In the genomic region with DNA sequence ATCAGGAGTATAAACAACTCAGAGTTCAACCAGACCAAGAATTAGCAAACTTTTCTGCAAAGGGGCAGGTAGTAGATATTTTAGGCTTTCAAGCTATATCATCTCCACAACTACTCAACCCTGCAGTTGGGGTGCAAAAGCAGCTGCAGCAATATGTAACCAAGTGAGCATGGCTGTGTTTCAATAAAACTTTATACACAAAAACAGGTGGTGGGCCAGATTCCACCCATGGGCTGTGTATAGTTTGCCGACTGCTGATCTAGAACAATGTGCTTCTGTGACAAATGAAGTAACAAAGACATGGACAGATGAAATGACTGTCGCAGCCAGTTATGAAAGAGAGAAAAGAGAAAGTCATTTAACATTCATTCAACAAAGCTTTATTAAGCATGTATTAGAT, we compare ENCODE assay signal across 22 cellular contexts.
DNase-seq lines count a peak whose midpoint lies in the region; ATAC-seq and TF ChIP-seq lines count a peak whose summit lies in the region.
"Had no signal": no experiment of that assay in that cellular context is flagged by ENCODE, and none has a peak within 500 bp of the region (broad histone marks: within the 10 kb centered on the region; RNA-seq: fewer than 3 reads in every experiment).

No MANE protein-coding gene starts in this region.

- CTCF ChIA-PET in Panc1 (lab: Charles Lee) (no interaction called here), mammary epithelial cell (lab: Charles Lee; ENCODE audit: low non-redundant PET) (interaction anchor here (0.6 kb wide), 1 partner anchor 1155 kb away, joined by 4 read pairs; no protein-coding TSS in a partner anchor)

- BruUV-seq in Panc1 (replicated peaks; lab: Mats Ljungman, UMichigan), result no TSS peak
- no TSS peak for BruUV-seq in mammary epithelial cell (replicated peaks; lab: Mats Ljungman, UMichigan)

- H3K79me2 ChIP-seq in GM23248 (ENCODE audit: insufficient read depth) (no peaks in the 10 kb centered on the region), mammary epithelial cell (ENCODE audit: insufficient read depth, low read length) (no peaks in the 10 kb centered on the region)

- peaks cover 59% of the 10 kb centered on the region for H3K4me1 Mint-ChIP-seq in osteocyte (ENCODE audit: unreplicated experiment)
- H3K4me1 Mint-ChIP-seq: CD4-positive, CD25-positive, alpha-beta regulatory T cell had no signal

- H3K4me1 ChIP-seq in GM23248 (ENCODE audit: insufficient read depth), result peaks cover 40% of the 10 kb centered on the region
- peaks cover 12% of the 10 kb centered on the region for H3K4me1 ChIP-seq in Panc1 (ENCODE audit: control insufficient read depth, insufficient read depth, low read length)
- H3K4me1 ChIP-seq in mammary epithelial cell (ENCODE audit: insufficient read depth, low read length), result peaks cover 58% of the 10 kb centered on the region
- H3K4me1 ChIP-seq: BLaER1 had no signal

- peak overlapping the region; percentile 65 for H3K4me2 ChIP-seq in GM23248 (ENCODE audit: unreplicated experiment)
- no peak overlapping the region for H3K4me2 ChIP-seq in mammary epithelial cell (ENCODE audit: insufficient read depth, low read depth, low read length)
- H3K4me2 ChIP-seq: BLaER1 had no signal

- POLR2A ChIA-PET in Panc1 (lab: Charles Lee), result no interaction called here

- no peak overlapping the region for H3K4me3 ChIP-seq in GM23248
- no peak overlapping the region for H3K4me3 ChIP-seq in Panc1 (ENCODE audit: low read depth in 2 of 2, low read length in 2 of 2)
- no peak overlapping the region for H3K4me3 ChIP-seq in mammary epithelial cell (replicated peaks in 1 of 3; ENCODE audit: insufficient read depth in 1 of 3, low read depth in 2 of 3, low read length in 3 of 3)
- H3K4me3 ChIP-seq: BLaER1, MG63, SK-N-MC had no signal

- H3K36me3 Mint-ChIP-seq in osteocyte (ENCODE audit: unreplicated experiment), result no peaks in the 10 kb centered on the region
- H3K36me3 Mint-ChIP-seq: CD4-positive, CD25-positive, alpha-beta regulatory T cell had no signal

- WGBS in GM23248 (ENCODE audit: low coverage in 1 of 2, low lambda C conversion rate in 2 of 2, missing lambda C conversion rate in 2 of 2), 2 experiments, result 96 to 98% methylated on average over 2 of the region's 2 CpGs
- 94% methylated on average over 2 of the region's 2 CpGs for WGBS in mammary epithelial cell (ENCODE audit: low coverage, missing lambda C conversion rate)

- H3K4me3 Mint-ChIP-seq in osteocyte (ENCODE audit: unreplicated experiment), result no peak overlapping the region
- H3K4me3 Mint-ChIP-seq: CD4-positive, CD25-positive, alpha-beta regulatory T cell had no signal

- H4K20me1 ChIP-seq in GM23248 (ENCODE audit: insufficient read depth) (no peaks in the 10 kb centered on the region), mammary epithelial cell (ENCODE audit: insufficient read depth, low read length) (no peaks in the 10 kb centered on the region)
- H4K20me1 ChIP-seq: BLaER1 had no signal

- H3K9me3 ChIP-seq in GM23248 (ENCODE audit: low read depth) (no peaks in the 10 kb centered on the region), Panc1 (ENCODE audit: control insufficient read depth, insufficient read depth, low read depth, low read length) (no peaks in the 10 kb centered on the region), mammary epithelial cell (replicated peaks; ENCODE audit: insufficient read depth, low read length) (no peaks in the 10 kb centered on the region)
- H3K9me3 ChIP-seq: BLaER1, MG63 had no signal

- in situ Hi-C loops in GM23248 (cut with MboI) (no loop called here), Panc1 (cut with HindIII; ENCODE audit: low pct_unique_long_range_greater_than_20kb, low sequenced_read_pairs) (no loop called here), mammary epithelial cell (cut with MboI; ENCODE audit: low sequenced_read_pairs in 2 of 2) (no loop called here)

- no peak for ATAC-seq in Panc1
- ATAC-seq in GM21390 (IDR thresholded peaks at IDR 0.05; ENCODE audit: unreplicated experiment), result no peak
- ATAC-seq in HG03025 (IDR thresholded peaks at IDR 0.05; ENCODE audit: low FRiP score, unreplicated experiment), result no peak
- ATAC-seq: PC-3 had no signal

- H3K9ac ChIP-seq in GM23248 (no peak overlapping the region), mammary epithelial cell (ENCODE audit: insufficient read depth, low read length) (no peak overlapping the region)
- H3K9ac ChIP-seq: BLaER1 had no signal

- H3K27me3 ChIP-seq in GM23248 (replicated peaks; ENCODE audit: insufficient read depth) (no peaks in the 10 kb centered on the region; the same call in 1 of the 2 replicates), Panc1 (ENCODE audit: control insufficient read depth, insufficient read depth, low read length) (no peaks in the 10 kb centered on the region), mammary epithelial cell (ENCODE audit: insufficient read depth, low read length) (no peaks in the 10 kb centered on the region)
- H3K27me3 ChIP-seq: BLaER1, MG63 had no signal

- H2AFZ ChIP-seq in GM23248, result no peak overlapping the region
- no peak overlapping the region for H2AFZ ChIP-seq in mammary epithelial cell (ENCODE audit: low read depth, low read length)

- dilution Hi-C loops in mammary epithelial cell (cut with HindIII; ENCODE audit: low sequenced_read_pairs), result no loop called here

- H3F3A ChIP-seq in GM23248 (ENCODE audit: insufficient read depth), result peaks cover 19% of the 10 kb centered on the region

- intact Hi-C loops in Panc1 (cut with micrococcal nuclease; ENCODE audit: unreplicated experiment), result no loop called here
- intact Hi-C loops in mammary epithelial cell (cut with micrococcal nuclease), result loop anchor here (5.0 kb wide), 1 partner anchor 225 kb away; a partner anchor contains a TSS

- H3K36me3 ChIP-seq in GM23248 (ENCODE audit: low read depth), result no peaks in the 10 kb centered on the region
- H3K36me3 ChIP-seq in Panc1 (ENCODE audit: control insufficient read depth, insufficient read depth, low read length), result no peaks in the 10 kb centered on the region
- no peaks in the 10 kb centered on the region for H3K36me3 ChIP-seq in mammary epithelial cell (ENCODE audit: insufficient read depth, low read length)
- H3K36me3 ChIP-seq: BLaER1, MG63 had no signal

- DNase-seq in GM23248 (no peak), Panc1 (ENCODE audit: low read depth, low spot score) (no peak), mammary epithelial cell (no peak), osteocyte (ENCODE audit: extremely low spot score, unreplicated experiment) (no peak), NCI-H2171 (lab: John Stamatoyannopoulos, UW) (no peak)
- DNase-seq: CD4-positive, CD25-positive, alpha-beta regulatory T cell; MG63; NCI-H1105 treated with DMSO at 0.1 percent for 48 hours; NCI-H146; NCI-H1930; NCI-H2107; NCI-H446; NCI-H524 treated with DMSO at 0.1 percent for 48 hours; NCI-H774; PC-3; Right ventricle myocardium superior; RPMI8226 had no signal

- TF ChIP-seq CTCF in Panc1 (IDR thresholded peaks at IDR 0.05) (no peak), mammary epithelial cell (conservative IDR thresholded peaks at IDR 0.05 in 1 of 2, IDR thresholded peaks at IDR 0.05 in 1 of 2; ENCODE audit: extremely low read depth in 1 of 2, insufficient read depth in 1 of 2, low read depth in 1 of 2, low read length in 2 of 2) (no peak), osteocyte (IDR thresholded peaks at IDR 0.05) (no peak)

- no peaks in the 10 kb centered on the region for H3K9me3 Mint-ChIP-seq in osteocyte (ENCODE audit: unreplicated experiment)

- H3K27ac ChIP-seq in GM23248 (no peak overlapping the region), Panc1 (ENCODE audit: low read length) (peak overlapping the region; percentile 58; the same call in 1 of the 2 replicates), mammary epithelial cell (ENCODE audit: insufficient read depth, low read depth, low read length) (peak overlapping the region; percentile 69)
- H3K27ac ChIP-seq: BLaER1, HL-60, SK-N-MC had no signal

- H3K27ac Mint-ChIP-seq in osteocyte (ENCODE audit: unreplicated experiment), result peak overlapping the region; percentile 46
- H3K27ac Mint-ChIP-seq: CD4-positive, CD25-positive, alpha-beta regulatory T cell had no signal

- H3K27me3 Mint-ChIP-seq in osteocyte (ENCODE audit: unreplicated experiment), result no peaks in the 10 kb centered on the region

- no peaks in the 10 kb centered on the region for H3K9me2 ChIP-seq in GM23248 (ENCODE audit: insufficient read depth)
